1 cellular context compared by ENCODE assay signal in the genomic region with DNA sequence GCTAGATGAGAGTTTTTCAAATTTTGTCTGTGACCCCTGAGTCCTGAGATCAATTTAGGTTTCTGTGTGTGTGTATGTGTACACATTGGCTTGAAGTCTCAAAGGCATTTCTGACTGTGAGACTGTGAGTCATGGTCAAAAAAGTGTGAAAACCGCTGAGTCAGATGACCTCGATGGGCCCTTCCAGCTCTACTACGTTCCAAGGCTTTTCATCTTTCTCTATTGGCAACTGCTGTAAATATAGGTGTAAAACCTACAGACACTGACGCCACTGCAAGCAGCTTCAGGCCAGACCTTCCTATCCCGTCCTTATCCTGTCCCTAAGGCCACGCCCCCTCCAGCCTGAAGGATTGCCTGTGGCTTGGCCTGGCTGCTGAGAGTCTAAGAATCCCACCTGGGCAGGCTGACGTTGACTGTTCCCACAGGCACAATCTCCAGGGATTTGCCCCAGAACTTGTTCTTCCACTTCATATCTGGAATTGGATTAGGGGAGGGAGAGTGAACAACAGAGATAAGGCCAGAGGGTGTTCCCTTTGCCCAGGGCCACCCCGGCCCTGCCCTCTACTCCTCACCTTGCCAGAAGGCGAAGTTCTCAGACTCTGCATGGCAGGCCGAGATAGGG.
TF ChIP-seq lines count a peak whose summit lies in the region.

No MANE protein-coding gene starts in this region.

TF ChIP-seq in HEK293, 187 proteins besides CTCF, POLR2A, EP300 and RAD21 (continued from another document):
- TF ChIP-seq, protein P1, sequence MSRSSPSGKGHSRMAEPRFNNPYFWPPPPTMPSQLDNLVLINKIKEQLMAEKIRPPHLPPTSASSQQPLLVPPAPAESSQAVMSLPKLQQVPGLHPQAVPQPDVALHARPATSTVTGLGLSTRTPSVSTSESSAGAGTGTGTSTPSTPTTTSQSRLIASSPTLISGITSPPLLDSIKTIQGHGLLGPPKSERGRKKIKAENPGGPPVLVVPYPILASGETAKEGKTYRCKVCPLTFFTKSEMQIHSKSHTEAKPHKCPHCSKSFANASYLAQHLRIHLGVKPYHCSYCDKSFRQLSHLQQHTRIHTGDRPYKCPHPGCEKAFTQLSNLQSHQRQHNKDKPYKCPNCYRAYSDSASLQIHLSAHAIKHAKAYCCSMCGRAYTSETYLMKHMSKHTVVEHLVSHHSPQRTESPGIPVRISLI (tag by site-specific recombination; IDR thresholded peaks at IDR 0.05) = 0 out of 2 replicates have a peak, but pooled peaks have one; percentile 27
- TF ChIP-seq ZNF629 (tag by site-specific recombination; IDR thresholded peaks at IDR 0.05) (peak; percentile 73), ZNF600 (tag by site-specific recombination; IDR thresholded peaks at IDR 0.05) (peak; percentile 40; the same call in 1 of the 2 replicates), ZNF426 (tag by site-specific recombination; IDR thresholded peaks at IDR 0.05) (no peak), ZBTB17 (tag by site-specific recombination; IDR thresholded peaks at IDR 0.05) (peak; percentile 26; the same call in 1 of the 2 replicates)
- TF ChIP-seq, protein P2, sequence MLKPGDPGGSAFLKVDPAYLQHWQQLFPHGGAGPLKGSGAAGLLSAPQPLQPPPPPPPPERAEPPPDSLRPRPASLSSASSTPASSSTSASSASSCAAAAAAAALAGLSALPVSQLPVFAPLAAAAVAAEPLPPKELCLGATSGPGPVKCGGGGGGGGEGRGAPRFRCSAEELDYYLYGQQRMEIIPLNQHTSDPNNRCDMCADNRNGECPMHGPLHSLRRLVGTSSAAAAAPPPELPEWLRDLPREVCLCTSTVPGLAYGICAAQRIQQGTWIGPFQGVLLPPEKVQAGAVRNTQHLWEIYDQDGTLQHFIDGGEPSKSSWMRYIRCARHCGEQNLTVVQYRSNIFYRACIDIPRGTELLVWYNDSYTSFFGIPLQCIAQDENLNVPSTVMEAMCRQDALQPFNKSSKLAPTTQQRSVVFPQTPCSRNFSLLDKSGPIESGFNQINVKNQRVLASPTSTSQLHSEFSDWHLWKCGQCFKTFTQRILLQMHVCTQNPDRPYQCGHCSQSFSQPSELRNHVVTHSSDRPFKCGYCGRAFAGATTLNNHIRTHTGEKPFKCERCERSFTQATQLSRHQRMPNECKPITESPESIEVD (tag by site-specific recombination; IDR thresholded peaks at IDR 0.05) = peak; percentile 58; the same call in 1 of the 2 replicates
TF ChIP-seq in HEK293: peak in this region for 9.
